ENCODE assay signal across 18 cellular contexts in the genomic region with DNA sequence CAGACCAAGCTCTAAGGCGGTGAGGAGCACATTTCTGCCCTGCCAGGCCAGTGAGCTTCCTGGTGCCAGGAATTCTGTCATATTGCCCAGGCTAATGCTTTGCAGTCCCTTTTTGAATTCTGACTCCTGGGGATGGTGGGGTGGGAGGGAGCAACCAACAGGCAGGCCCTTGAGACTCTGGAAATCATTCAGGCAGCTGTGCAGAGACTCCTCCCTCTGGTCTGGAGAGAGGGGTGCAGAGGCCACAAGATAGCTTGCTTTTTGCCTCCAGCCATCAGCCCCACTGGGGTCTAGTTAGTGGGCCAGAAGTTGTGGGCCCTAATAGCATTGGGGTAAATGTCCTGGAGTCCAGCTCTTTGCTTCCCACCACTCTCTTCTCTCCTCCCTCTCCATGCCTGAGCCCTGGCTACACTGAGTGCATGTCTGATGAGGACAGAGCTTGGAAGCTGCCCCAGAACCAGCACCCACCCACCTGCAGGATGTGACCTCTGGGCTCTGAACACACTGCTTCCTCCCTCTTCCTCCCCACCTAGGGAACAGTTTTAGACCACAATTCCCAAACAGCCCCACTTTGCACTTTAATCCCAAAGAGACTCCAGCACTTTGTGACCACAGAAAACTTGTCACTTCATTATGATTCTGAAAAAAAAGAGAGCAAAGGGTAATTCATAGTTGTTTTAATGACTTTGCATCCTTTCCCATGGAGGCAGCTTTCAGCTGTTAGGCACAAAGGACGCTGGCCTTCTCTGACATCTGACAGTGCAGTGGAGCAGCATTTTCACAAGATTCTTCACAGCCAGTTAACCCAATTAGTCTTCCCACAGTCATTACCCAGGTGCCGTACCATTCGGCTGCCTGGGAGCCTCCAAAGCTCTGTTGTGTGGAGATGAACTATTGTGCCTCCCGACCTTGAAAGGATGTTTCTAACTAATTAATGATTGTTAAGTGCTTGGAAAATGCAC.
DNase-seq lines count a peak whose midpoint lies in the region; ATAC-seq, FAIRE-seq and TF ChIP-seq lines count a peak whose summit lies in the region.
"Had no signal": no experiment of that assay in that cellular context is flagged by ENCODE, and none has a peak within 500 bp of the region (broad histone marks: within the 10 kb centered on the region; RNA-seq: fewer than 3 reads in every experiment).

No MANE protein-coding gene starts in this region.

- H2AFZ ChIP-seq in GM23248: no peak overlapping the region
- H2AFZ ChIP-seq: PC-9 had no signal

- H3K36me3 ChIP-seq in GM23248 (ENCODE audit: low read depth): no peaks in the 10 kb centered on the region
- no peaks in the 10 kb centered on the region for H3K36me3 ChIP-seq in heart right ventricle
- H3K36me3 ChIP-seq in psoas muscle (ENCODE audit: insufficient read depth in 1 of 2, low read depth in 1 of 2): no peaks in the 10 kb centered on the region
- no peaks in the 10 kb centered on the region for H3K36me3 ChIP-seq in kidney (ENCODE audit: control insufficient read depth in 1 of 2, insufficient read depth in 2 of 2, low read length in 2 of 2)
- H3K36me3 ChIP-seq: cardiac muscle cell had no signal

- DNase-seq in GM23248 (peak; percentile 38), heart right ventricle (peak in 1 of 2 donors; percentile 62), psoas muscle (no peak), mucosa of gallbladder (ENCODE audit: low spot score) (no peak), kidney (no peak), SIG-M5 (lab: John Stamatoyannopoulos, UW) (no peak)
- DNase-seq: activated CD4-positive, alpha-beta T cell treated with anti-CD3 and anti-CD28 coated beads for 48 hours; DND-41; HCEC 1CT; KG1; NCI-H1092; NCI-H69; PC-9; stimulated activated CD4-positive, alpha-beta T cell treated with anti-CD3 and anti-CD28 coated beads, Interleukin-2, amount 100 ng/mL, for 24 hours had no signal

- H3K9me3 ChIP-seq in GM23248 (ENCODE audit: low read depth): no peaks in the 10 kb centered on the region
- H3K9me3 ChIP-seq in heart right ventricle: no peaks in the 10 kb centered on the region
- no peaks in the 10 kb centered on the region for H3K9me3 ChIP-seq in psoas muscle
- no peaks in the 10 kb centered on the region for H3K9me3 ChIP-seq in kidney (ENCODE audit: control insufficient read depth in 1 of 2, low read length in 2 of 2)

- no peak overlapping the region for H3K4me2 ChIP-seq in GM23248 (ENCODE audit: unreplicated experiment)
- H3K4me2 ChIP-seq: PC-9 had no signal

- TF ChIP-seq CTCF in heart right ventricle (IDR thresholded peaks at IDR 0.05) (no peak), psoas muscle (IDR thresholded peaks at IDR 0.05) (no peak), kidney (IDR thresholded peaks at IDR 0.05; ENCODE audit: borderline replicate concordance, extremely low read depth, insufficient read depth) (no peak)

- intact Hi-C loops in heart right ventricle (cut with DNase I): loop anchor here in 1 of 10 donors (10.0 kb wide), 1 partner anchor 149 kb away; no protein-coding TSS in a partner anchor
- intact Hi-C loops in psoas muscle (cut with DNase I): no loop called here
- intact Hi-C loops in kidney (cut with DNase I): no loop called here

- ATAC-seq in heart right ventricle (peak; percentile 75 to 94 (median 88)), psoas muscle (peak in 3 of 4 donors; percentile 17 to 49 (median 46)), GM19463 (IDR thresholded peaks at IDR 0.05; ENCODE audit: unreplicated experiment) (no peak)

- H3K4me3 ChIP-seq in GM23248 (no peak overlapping the region), heart right ventricle (no peak overlapping the region), psoas muscle (no peak overlapping the region), kidney (ENCODE audit: low read length in 2 of 2) (no peak overlapping the region)
- H3K4me3 ChIP-seq: cardiac muscle cell, PC-9, SK-N-MC had no signal

- in situ Hi-C loops in GM23248 (cut with MboI): no loop called here

- peaks cover 79% of the 10 kb centered on the region for H3K79me2 ChIP-seq in GM23248 (ENCODE audit: insufficient read depth)

- H4K20me1 ChIP-seq in GM23248 (ENCODE audit: insufficient read depth): no peaks in the 10 kb centered on the region

- 0 out of 2 replicates have a peak, but pooled peaks cover 11% of the 10 kb centered on the region for H3F3A ChIP-seq in GM23248 (ENCODE audit: insufficient read depth)

- H3K9ac ChIP-seq in GM23248: no peak overlapping the region
- H3K9ac ChIP-seq in kidney (ENCODE audit: low read length in 2 of 2): no peak overlapping the region

- H3K27ac ChIP-seq in GM23248 (no peak overlapping the region), angular gyrus (ENCODE audit: low read depth, low read length) (peak overlapping the region; percentile 49), heart right ventricle (peak overlapping the region in 9 of 10 donors; percentile 43 to 73 (median 64)), psoas muscle (no peak overlapping the region), kidney (ENCODE audit: low read depth in 2 of 2, low read length in 2 of 2) (no peak overlapping the region)
- H3K27ac ChIP-seq: cardiac muscle cell, PC-9, SK-N-MC had no signal

- no peaks in the 10 kb centered on the region for H3K9me2 ChIP-seq in GM23248 (ENCODE audit: insufficient read depth)

- no peaks in the 10 kb centered on the region for H3K27me3 ChIP-seq in GM23248 (replicated peaks; ENCODE audit: insufficient read depth)
- no peaks in the 10 kb centered on the region for H3K27me3 ChIP-seq in heart right ventricle
- no peaks in the 10 kb centered on the region for H3K27me3 ChIP-seq in psoas muscle (ENCODE audit: insufficient read depth in 3 of 3, low read length in 2 of 3)
- H3K27me3 ChIP-seq: cardiac muscle cell had no signal

- peaks cover 35% of the 10 kb centered on the region for H3K4me1 ChIP-seq in GM23248 (ENCODE audit: insufficient read depth)
- peaks cover 11 to 63% (median 44%) of the 10 kb centered on the region in 9 donors for H3K4me1 ChIP-seq in heart right ventricle
- peaks cover 22% of the 10 kb centered on the region for H3K4me1 ChIP-seq in psoas muscle
- H3K4me1 ChIP-seq in kidney (ENCODE audit: control insufficient read depth in 1 of 2, insufficient read depth in 1 of 2, low read depth in 1 of 2, low read length in 2 of 2): no peaks in the 10 kb centered on the region

- no peak for FAIRE-seq in kidney (lab: Jason Lieb, UNC)

- WGBS in GM23248 (ENCODE audit: low coverage in 1 of 2, low lambda C conversion rate in 2 of 2, missing lambda C conversion rate in 2 of 2), 2 experiments: 66 to 68% methylated on average over 5 of the region's 5 CpGs
- WGBS in heart right ventricle, 2 donors: 61 to 71% methylated on average over 5 of the region's 5 CpGs
- 47 to 53% (median 52%) methylated on average over 5 of the region's 5 CpGs for WGBS in psoas muscle, 3 donors

Comparison
In these comparisons a context has a peak if more than half of its experiments do, and no peak if none do; other contexts are left out.
1. H3K27ac ChIP-seq: peak in angular gyrus (single experiment) and heart right ventricle (9 of 10); none in GM23248 (single experiment), psoas muscle (single experiment) and kidney (0 of 2).